In the genomic region with DNA sequence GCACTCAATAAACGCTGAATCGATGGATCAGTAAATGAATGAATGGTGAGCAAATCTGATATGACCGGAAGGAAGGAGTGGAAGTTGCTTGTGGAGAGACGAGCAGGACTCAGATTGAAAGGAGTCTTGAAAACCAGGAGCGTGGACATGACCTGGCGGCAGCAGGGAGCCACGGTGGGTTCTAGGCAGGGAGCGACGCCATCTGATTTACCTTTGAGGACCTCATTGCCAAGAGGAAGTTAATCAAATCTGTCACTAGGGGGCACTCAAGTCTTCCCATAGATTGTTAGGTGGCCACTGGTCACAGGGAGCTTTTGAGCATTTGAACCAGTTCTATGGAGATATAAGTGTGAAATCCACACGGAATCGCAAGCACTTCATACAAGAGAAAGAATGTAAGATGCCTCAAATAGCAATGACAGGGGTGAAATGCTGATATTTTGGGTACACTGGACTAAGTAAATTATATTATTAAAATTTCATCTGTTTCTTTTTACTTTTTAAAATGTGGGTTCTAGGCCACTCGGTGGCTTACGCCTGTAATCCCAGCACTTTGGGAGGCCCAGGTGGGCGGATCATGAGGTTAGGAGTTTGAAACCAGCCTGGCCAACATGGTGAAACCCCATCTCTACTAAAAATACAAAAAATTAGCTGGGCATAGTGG, we compare ENCODE assay signal across 8 cellular contexts. TPM values are rescaled to one million over a fixed set of nuclear protein-coding genes. Genes with fewer than 3 reads are reported as not detected.
A peak's percentile ranks its signal among the peaks of the same experiment; 100 is the strongest.
DNase-seq lines count a peak whose midpoint lies in the region; ATAC-seq, FAIRE-seq and TF ChIP-seq lines count a peak whose summit lies in the region.

No MANE protein-coding gene starts in this region.

- no peaks in the 10 kb centered on the region for H3K79me1 ChIP-seq in mesenchymal stem cell (replicated peaks; ENCODE audit: low read length, poor library complexity, severe bottlenecking)

- H3K9me3 Mint-ChIP-seq in endodermal cell: no peaks in the 10 kb centered on the region

- no peak overlapping the region for H2BK15ac ChIP-seq in mesenchymal stem cell (ENCODE audit: low read depth, poor library complexity, severe bottlenecking)

- H3K4me3 ChIP-seq in BJ (ENCODE audit: low read depth, low read length): no peak overlapping the region
- H3K4me3 ChIP-seq in endodermal cell (ENCODE audit: low read length): no peak overlapping the region
- no peak overlapping the region for H3K4me3 ChIP-seq in mesenchymal stem cell (ENCODE audit: insufficient read depth in 1 of 2, low read depth in 1 of 2, low read length in 2 of 2)
- no peak overlapping the region for H3K4me3 ChIP-seq in suprapubic skin

- no peak overlapping the region for H3K27ac Mint-ChIP-seq in endodermal cell

- no peaks in the 10 kb centered on the region for H3K9me3 ChIP-seq in endodermal cell (ENCODE audit: control insufficient read depth, low read length)
- H3K9me3 ChIP-seq in mesenchymal stem cell (ENCODE audit: control insufficient read depth, low read length): no peaks in the 10 kb centered on the region
- no peaks in the 10 kb centered on the region for H3K9me3 ChIP-seq in suprapubic skin

- DNase-seq in BJ (ENCODE audit: low read depth) (no peak), H54 (ENCODE audit: insufficient read length, low spot score) (peak; percentile 71), NCI-H446 (lab: John Stamatoyannopoulos, UW) (peak; percentile 39 to 81), endodermal cell (peak; percentile 80), mesenchymal stem cell (peak; percentile 77), suprapubic skin (ENCODE audit: low spot score in 2 of 2) (no peak)
- DNase-seq in activated CD4-positive, alpha-beta T cell treated with anti-CD3 and anti-CD28 coated beads for 4 hours: peak; percentile 39 to 45

- H3K4me1 ChIP-seq in endodermal cell (ENCODE audit: control insufficient read depth, insufficient read depth, low read length) (no peaks in the 10 kb centered on the region), mesenchymal stem cell (ENCODE audit: control insufficient read depth, insufficient read depth, low read depth, low read length) (peaks cover 8% of the 10 kb centered on the region), suprapubic skin (peaks cover 13% of the 10 kb centered on the region)

- ATAC-seq in GM21723 (IDR thresholded peaks at IDR 0.05; ENCODE audit: unreplicated experiment): no peak

- WGBS in endodermal cell (ENCODE audit: insufficient coverage in 1 of 2, insufficient read length in 1 of 2), 2 experiments: 56 to 63% methylated on average over 11 to 14 of the region's 14 CpGs
- WGBS in mesenchymal stem cell: 68% methylated on average over 14 of the region's 14 CpGs
- WGBS in suprapubic skin: 52% methylated on average over 14 of the region's 14 CpGs

- no peak overlapping the region for H4K91ac ChIP-seq in mesenchymal stem cell (ENCODE audit: low read length)

- H3K4me2 ChIP-seq in mesenchymal stem cell (ENCODE audit: low read length, poor library complexity, severe bottlenecking): no peak overlapping the region

- no peak overlapping the region for H3K14ac ChIP-seq in mesenchymal stem cell (ENCODE audit: low read length in 2 of 2)

- H2BK5ac ChIP-seq in mesenchymal stem cell (ENCODE audit: low read depth, low read length, poor library complexity, severe bottlenecking): no peak overlapping the region

- TF ChIP-seq CTCF in BJ (IDR thresholded peaks at IDR 0.05; ENCODE audit: insufficient read depth, low read depth, low read length) (peak; percentile 63), endodermal cell (conservative IDR thresholded peaks at IDR 0.05) (peak; percentile 89), suprapubic skin (IDR thresholded peaks at IDR 0.05) (peak; percentile 30 to 61)

- no peak overlapping the region for H3K9ac ChIP-seq in endodermal cell (ENCODE audit: extremely low read depth, low read length, poor library complexity, severe bottlenecking)
- no peak overlapping the region for H3K9ac ChIP-seq in mesenchymal stem cell (ENCODE audit: low read length)

- H2AFZ ChIP-seq in mesenchymal stem cell (ENCODE audit: low read depth, low read length): no peak overlapping the region

- H3K18ac ChIP-seq in mesenchymal stem cell (ENCODE audit: low read depth in 1 of 2, low read length in 2 of 2): no peak overlapping the region

- H2BK12ac ChIP-seq in mesenchymal stem cell (ENCODE audit: low read length in 2 of 2): no peak overlapping the region

- no peak overlapping the region for H3K27ac ChIP-seq in endodermal cell (ENCODE audit: low read depth, low read length)
- H3K27ac ChIP-seq in mesenchymal stem cell (ENCODE audit: low read length, poor library complexity, severe bottlenecking): no peak overlapping the region
- H3K27ac ChIP-seq in suprapubic skin: no peak overlapping the region

- no peak overlapping the region for H3K23ac ChIP-seq in mesenchymal stem cell (ENCODE audit: low read length in 2 of 2)

- TF ChIP-seq POLR2A in H54 (IDR thresholded peaks at IDR 0.05; ENCODE audit: low read depth, low read length) (no peak), suprapubic skin (IDR thresholded peaks at IDR 0.05) (no peak)

- H3K4me1 Mint-ChIP-seq in endodermal cell: peaks cover 3% of the 10 kb centered on the region

- H3K36me3 ChIP-seq in BJ (ENCODE audit: control insufficient read depth, insufficient read depth, low read length) (no peaks in the 10 kb centered on the region), endodermal cell (ENCODE audit: control insufficient read depth, insufficient read depth, low read length) (no peaks in the 10 kb centered on the region), mesenchymal stem cell (ENCODE audit: control insufficient read depth in 1 of 2, insufficient read depth in 2 of 2, low read depth in 1 of 2, low read length in 2 of 2) (no peaks in the 10 kb centered on the region), suprapubic skin (no peaks in the 10 kb centered on the region)

- no peak overlapping the region for H2AK5ac ChIP-seq in mesenchymal stem cell (ENCODE audit: low read length, severe bottlenecking)

- H3K4me3 Mint-ChIP-seq in endodermal cell: no peak overlapping the region

- no peaks in the 10 kb centered on the region for H3K27me3 Mint-ChIP-seq in endodermal cell (ENCODE audit: insufficient read depth)

- H3K4ac ChIP-seq in mesenchymal stem cell (ENCODE audit: low read depth in 1 of 2, low read length in 2 of 2): no peak overlapping the region

- H2BK120ac ChIP-seq in mesenchymal stem cell (ENCODE audit: low read depth, low read length): no peak overlapping the region

- CTCF ChIA-PET in BJ (lab: Yijun Ruan, JAX): interaction anchor here (0.6 to 1.4 kb wide), 14 partner anchors 9 to 214 kb away, joined by 3 to 13 read pairs (median 3); no protein-coding TSS in a partner anchor

- no peaks in the 10 kb centered on the region for H3K27me3 ChIP-seq in BJ (ENCODE audit: control insufficient read depth, insufficient read depth, low read length)
- H3K27me3 ChIP-seq in endodermal cell (ENCODE audit: control insufficient read depth, insufficient read depth, low read length, poor library complexity, severe bottlenecking): no peaks in the 10 kb centered on the region
- H3K27me3 ChIP-seq in mesenchymal stem cell (ENCODE audit: control insufficient read depth in 1 of 2, insufficient read depth in 1 of 2, low read length in 2 of 2): peaks cover 0 to 16% of the 10 kb centered on the region in 2 experiments
- H3K27me3 ChIP-seq in suprapubic skin: no peaks in the 10 kb centered on the region

- TF ChIP-seq EP300 in suprapubic skin (IDR thresholded peaks at IDR 0.05): no peak

- POLR2A ChIA-PET in BJ (lab: Charles Lee): no interaction called here

- H3K36me3 Mint-ChIP-seq in endodermal cell (ENCODE audit: low read depth): no peaks in the 10 kb centered on the region

- peak; percentile 57 for FAIRE-seq in H54 (lab: Jason Lieb, UNC)

- H4K8ac ChIP-seq in mesenchymal stem cell (ENCODE audit: low read length): no peak overlapping the region

RNA-seq across cellular contexts. Expression of gene FBN3, which starts 9.2 kb away (rescaled TPM):
- not detected in 2 replicates for polyA plus RNA-seq in BJ (2011; rRNA removed)
- polyA minus RNA-seq in BJ (2011; rRNA and poly(A)+ RNA removed): not detected in 2 replicates
- total RNA-seq in endodermal cell (100 to 1,000 TPM; 105 to 143 TPM), suprapubic skin (under 1 TPM in 2 of 4 donors, not detected in 2; 0.05 to 0.17 TPM)
- polyA plus RNA-seq in endodermal cell (2013, experiment 1 of 2): 19.4 TPM
- 21.4 TPM for polyA plus RNA-seq in endodermal cell (2013, experiment 2 of 2)
- polyA plus RNA-seq in mesenchymal stem cell (2013, experiment 1 of 2): not detected
- polyA plus RNA-seq in mesenchymal stem cell (2013, experiment 2 of 2): not detected

RNA-seq across cellular contexts. Expression of gene CERS4, which starts 50.6 kb away (rescaled TPM):
- polyA plus RNA-seq in BJ (2011; rRNA removed): 7.6 and 7.7 TPM in 2 replicates
- polyA minus RNA-seq in BJ (2011; rRNA and poly(A)+ RNA removed): 3.0 and 5.5 TPM in 2 replicates
- 100 to 1,000 TPM in 1 of 2 donors, 10 to 100 TPM in 1; 76.9 to 105 TPM for total RNA-seq in endodermal cell
- 52.1 TPM for polyA plus RNA-seq in endodermal cell (2013, experiment 1 of 2)
- 56.6 TPM for polyA plus RNA-seq in endodermal cell (2013, experiment 2 of 2)
- polyA plus RNA-seq in mesenchymal stem cell (2013, experiment 1 of 2): 11.7 TPM
- 12.0 TPM for polyA plus RNA-seq in mesenchymal stem cell (2013, experiment 2 of 2)
- 100 to 1,000 TPM in 3 of 4 donors, 10 to 100 TPM in 1; 84.6 to 132 (median 118) TPM for total RNA-seq in suprapubic skin

Comparison
In these comparisons a context has a peak if more than half of its experiments do, and no peak if none do; other contexts are left out.
1. DNase-seq: peak in H54 (single experiment), NCI-H446 (2 of 2), activated CD4-positive, alpha-beta T cell treated with anti-CD3 and anti-CD28 coated beads for 4 hours (2 of 2), endodermal cell (single experiment) and mesenchymal stem cell (single experiment); none in BJ (single experiment) and suprapubic skin (0 of 2).
2. RNA of gene FBN3, which starts 9.2 kb away (total RNA-seq): 105 to 143 TPM in endodermal cell; 0.05 to 0.17 TPM in suprapubic skin; every median in the first group is over 10 times any median in the second.
3. Peak in every context shown above with its lines, with median percentiles within 50 percentile points of each other: CTCF ChIP-seq.